15 cellular contexts compared by ENCODE assay signal in the genomic region with DNA sequence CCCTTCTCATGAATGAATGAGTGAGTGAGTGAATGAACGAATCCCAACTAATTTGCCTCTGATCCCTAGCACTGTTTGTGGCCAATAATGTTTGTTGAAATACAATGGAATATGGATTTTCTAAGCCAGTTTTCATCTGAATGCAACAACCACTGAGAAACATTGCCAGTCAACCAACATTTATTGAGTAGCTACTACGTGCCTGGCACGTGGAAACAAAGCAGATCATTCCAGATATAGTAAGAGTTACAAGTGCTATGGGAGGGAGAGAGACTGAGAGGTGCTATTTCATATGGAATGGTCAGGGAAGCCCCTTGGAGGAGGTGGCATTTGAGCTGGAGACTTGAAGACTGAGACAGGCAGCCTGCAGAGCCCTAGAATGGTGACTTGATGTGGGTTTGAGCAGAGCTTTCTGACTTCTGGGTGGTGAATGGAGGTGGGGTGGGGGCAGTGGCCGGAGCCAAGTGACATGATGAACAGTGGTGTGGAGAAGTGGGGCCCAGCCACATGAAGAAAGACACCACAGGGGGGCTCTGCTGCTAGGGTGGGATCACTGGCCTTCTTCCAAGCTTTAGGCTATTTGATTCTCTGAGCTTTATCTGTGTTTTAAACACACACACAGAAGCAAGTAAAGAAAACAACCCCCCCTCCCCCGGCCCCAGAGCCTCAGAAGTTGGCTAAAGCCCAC. TPM values are rescaled to one million over a fixed set of nuclear protein-coding genes. Genes with fewer than 3 reads are reported as not detected.
DNase-seq lines count a peak whose midpoint lies in the region; ATAC-seq and TF ChIP-seq lines count a peak whose summit lies in the region.
"Had no signal": no experiment of that assay in that cellular context is flagged by ENCODE, and none has a peak within 500 bp of the region (broad histone marks: within the 10 kb centered on the region; RNA-seq: fewer than 3 reads in every experiment).

No MANE protein-coding gene starts in this region.

- H3K4me1 Mint-ChIP-seq in neural crest cell, result peaks cover 33% of the 10 kb centered on the region
- no peaks in the 10 kb centered on the region for H3K4me1 Mint-ChIP-seq in activated CD4-positive, alpha-beta memory T cell treated with anti-CD3 and anti-CD28 coated beads, Interleukin-2, amount 10 ng/mL, durations not matched to agents 7 days and 5 days
- H3K4me1 Mint-ChIP-seq: B cell had no signal

- no peak for TF ChIP-seq EP300 in suprapubic skin (IDR thresholded peaks at IDR 0.05)

- WGBS in suprapubic skin, result 68% methylated on average over 5 of the region's 5 CpGs

- ATAC-seq in GM21619 (IDR thresholded peaks at IDR 0.05; ENCODE audit: unreplicated experiment) (no peak), HG02571 (IDR thresholded peaks at IDR 0.05; ENCODE audit: unreplicated experiment) (no peak)
- ATAC-seq: GM12878; naive thymus-derived CD8-positive, alpha-beta T cell had no signal

- no peak for TF ChIP-seq POLR2A in suprapubic skin (IDR thresholded peaks at IDR 0.05)

- no peaks in the 10 kb centered on the region for H3K27me3 Mint-ChIP-seq in neural crest cell (ENCODE audit: low read depth)
- H3K27me3 Mint-ChIP-seq in activated CD4-positive, alpha-beta memory T cell treated with anti-CD3 and anti-CD28 coated beads, Interleukin-2, amount 10 ng/mL, durations not matched to agents 7 days and 5 days, result no peaks in the 10 kb centered on the region

- TF ChIP-seq CTCF in cardiac muscle cell (IDR thresholded peaks at IDR 0.05; ENCODE audit: low read depth, low read length) (no peak), neural crest cell (conservative IDR thresholded peaks at IDR 0.05) (no peak), suprapubic skin (IDR thresholded peaks at IDR 0.05) (no peak)

- H3K9me3 ChIP-seq in cardiac muscle cell (ENCODE audit: low read depth), result no peaks in the 10 kb centered on the region
- H3K9me3 ChIP-seq in suprapubic skin, result no peaks in the 10 kb centered on the region

- no peak overlapping the region for H3K4me3 ChIP-seq in cardiac muscle cell
- no peak overlapping the region for H3K4me3 ChIP-seq in suprapubic skin
- H3K4me3 ChIP-seq: GM12878, GM23248, PC-9 had no signal

- peak overlapping the region; percentile 94 for H3K27ac Mint-ChIP-seq in neural crest cell (ENCODE audit: unreplicated experiment)
- H3K27ac Mint-ChIP-seq in activated CD4-positive, alpha-beta memory T cell treated with anti-CD3 and anti-CD28 coated beads, Interleukin-2, amount 10 ng/mL, durations not matched to agents 7 days and 5 days, result no peak overlapping the region
- H3K27ac Mint-ChIP-seq: B cell; naive thymus-derived CD8-positive, alpha-beta T cell had no signal

- H3K36me3 Mint-ChIP-seq in neural crest cell (ENCODE audit: low read depth), result peaks cover 5% of the 10 kb centered on the region
- no peaks in the 10 kb centered on the region for H3K36me3 Mint-ChIP-seq in activated CD4-positive, alpha-beta memory T cell treated with anti-CD3 and anti-CD28 coated beads, Interleukin-2, amount 10 ng/mL, durations not matched to agents 7 days and 5 days (ENCODE audit: low read depth)
- H3K36me3 Mint-ChIP-seq: naive thymus-derived CD8-positive, alpha-beta T cell had no signal

- H3K27me3 ChIP-seq in cardiac muscle cell (no peaks in the 10 kb centered on the region), suprapubic skin (no peaks in the 10 kb centered on the region)

- CTCF ChIA-PET in activated CD4-positive, alpha-beta memory T cell treated with anti-CD3 and anti-CD28 coated beads, Interleukin-2, amount 10 ng/mL, durations not matched to agents 7 days and 5 days (lab: Charles Lee), result interaction anchor here (0.6 kb wide), 1 partner anchor 817 kb away, joined by 3 read pairs; no protein-coding TSS in a partner anchor

- H3K4me1 ChIP-seq in cardiac muscle cell (ENCODE audit: low read depth) (peaks cover 5% of the 10 kb centered on the region), suprapubic skin (no peaks in the 10 kb centered on the region)

- H3K9me3 Mint-ChIP-seq in neural crest cell, result peaks cover 5% of the 10 kb centered on the region
- H3K9me3 Mint-ChIP-seq in activated CD4-positive, alpha-beta memory T cell treated with anti-CD3 and anti-CD28 coated beads, Interleukin-2, amount 10 ng/mL, durations not matched to agents 7 days and 5 days, result no peaks in the 10 kb centered on the region
- H3K9me3 Mint-ChIP-seq: naive thymus-derived CD8-positive, alpha-beta T cell had no signal

- POLR2A ChIA-PET in activated CD4-positive, alpha-beta memory T cell treated with anti-CD3 and anti-CD28 coated beads, Interleukin-2, amount 10 ng/mL, durations not matched to agents 7 days and 5 days (lab: Charles Lee), result interaction anchor here (1.4 kb wide), 1 partner anchor 18 kb away, joined by 4 read pairs; no protein-coding TSS in a partner anchor

- H3K4me3 Mint-ChIP-seq in neural crest cell, result no peak overlapping the region
- H3K4me3 Mint-ChIP-seq in activated CD4-positive, alpha-beta memory T cell treated with anti-CD3 and anti-CD28 coated beads, Interleukin-2, amount 10 ng/mL, durations not matched to agents 7 days and 5 days, result no peak overlapping the region
- H3K4me3 Mint-ChIP-seq: B cell; naive thymus-derived CD8-positive, alpha-beta T cell had no signal

- H3K36me3 ChIP-seq in cardiac muscle cell, result no peaks in the 10 kb centered on the region
- no peaks in the 10 kb centered on the region for H3K36me3 ChIP-seq in suprapubic skin

- DNase-seq in NCI-H1092 treated with DMSO at 0.1 percent for 48 hours (lab: John Stamatoyannopoulos, UW) (peak; percentile 70), cardiac muscle cell (ENCODE audit: low read depth in 1 of 2, low spot score in 1 of 2) (peak in 1 of 2 donors; percentile 8), neural crest cell (ENCODE audit: low read depth, low spot score) (no peak), suprapubic skin (ENCODE audit: low spot score in 2 of 2) (no peak)
- DNase-seq in stimulated activated CD8-positive, alpha-beta memory T cell treated with anti-CD3 and anti-CD28 coated beads, Interleukin-4, amount 100 ng/mL, for 48 hours, result no peak
- no peak for DNase-seq in activated CD4-positive, alpha-beta memory T cell treated with anti-CD3 and anti-CD28 coated beads, Interleukin-2, amount 10 ng/mL, durations not matched to agents 7 days and 5 days
- DNase-seq: activated CD4-positive, alpha-beta T cell treated with anti-CD3 and anti-CD28 coated beads for 48 hours; DND-41; GM23248; naive thymus-derived CD8-positive, alpha-beta T cell; PC-9 had no signal

- H3K27ac ChIP-seq in cardiac muscle cell, result peak overlapping the region; percentile 74
- peak overlapping the region; percentile 20 for H3K27ac ChIP-seq in suprapubic skin
- H3K27ac ChIP-seq: GM23248, PC-9 had no signal

RNA-seq across cellular contexts. Expression of gene SMTN, which starts 35.1 kb away (rescaled TPM):
- total RNA-seq in cardiac muscle cell (29.0 and 72.0 TPM in 2 replicates), neural crest cell (53.8 and 55.0 TPM in 2 replicates), suprapubic skin (10 to 100 TPM; 42.3 to 54.6 (median 50.5) TPM)
- polyA plus RNA-seq in cardiac muscle cell, result 33.9 and 54.0 TPM in 2 replicates
- total RNA-seq in activated CD4-positive, alpha-beta memory T cell treated with anti-CD3 and anti-CD28 coated beads, Interleukin-2, amount 10 ng/mL, durations not matched to agents 7 days and 5 days, result 10 to 100 TPM; 36.4 to 41.4 TPM
